ENCODE assay signal across 10 cellular contexts in the genomic region with DNA sequence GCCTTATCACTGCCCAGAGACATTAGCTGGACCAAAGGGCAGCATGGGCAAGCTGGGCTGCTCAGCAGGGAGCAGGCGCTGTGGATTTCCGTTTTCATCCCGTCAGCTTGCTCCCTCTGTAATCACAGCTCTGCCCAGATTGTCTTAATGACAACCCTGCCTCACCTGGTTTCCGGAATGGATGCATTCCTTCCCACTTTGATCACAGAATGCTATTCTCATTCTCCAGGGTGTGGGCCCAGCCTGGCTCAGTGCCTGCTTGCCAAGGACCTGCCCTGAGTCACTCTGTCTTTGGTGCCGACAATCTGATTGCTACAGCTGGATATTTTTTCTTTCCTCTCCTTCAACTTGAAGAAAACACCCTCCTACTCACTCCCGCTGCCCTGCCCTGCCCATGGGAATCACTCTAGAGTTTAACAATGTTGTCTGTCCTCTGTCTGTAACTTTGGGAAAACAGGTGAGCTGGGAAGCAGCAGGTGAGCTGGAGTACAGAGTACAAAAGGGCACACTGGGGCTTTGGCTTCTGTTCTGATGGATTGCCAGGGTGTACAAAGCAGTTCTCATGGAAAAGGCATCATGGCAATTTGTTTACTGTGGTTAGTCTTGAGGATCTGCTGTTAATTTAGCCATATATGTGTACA. TPM values are rescaled to one million over a fixed set of nuclear protein-coding genes. Genes with fewer than 3 reads are reported as not detected.
DNase-seq lines count a peak whose midpoint lies in the region; ATAC-seq and TF ChIP-seq lines count a peak whose summit lies in the region.
"Had no signal": no experiment of that assay in that cellular context is flagged by ENCODE, and none has a peak within 500 bp of the region (broad histone marks: within the 10 kb centered on the region; RNA-seq: fewer than 3 reads in every experiment).

No MANE protein-coding gene starts in this region.

- H3K36me3 ChIP-seq in Peyer's patch: no peaks in the 10 kb centered on the region
- no peaks in the 10 kb centered on the region for H3K36me3 ChIP-seq in kidney epithelial cell (ENCODE audit: control insufficient read depth, insufficient read depth, low read length)
- no peaks in the 10 kb centered on the region for H3K36me3 ChIP-seq in ascending aorta
- H3K36me3 ChIP-seq: SJCRH30 had no signal

- H3K27ac ChIP-seq in Peyer's patch (peak overlapping the region in 3 of 4 donors; percentile 75 to 92 (median 92)), ascending aorta (no peak overlapping the region)
- H3K27ac ChIP-seq: SJCRH30 had no signal

- H3K4me3 ChIP-seq in Peyer's patch: peak overlapping the region in 1 of 4 donors; percentile 12
- no peak overlapping the region for H3K4me3 ChIP-seq in kidney epithelial cell (ENCODE audit: low read depth, low read length)
- no peak overlapping the region for H3K4me3 ChIP-seq in ascending aorta
- H3K4me3 ChIP-seq: K562, SJCRH30 had no signal

- H3K27me3 ChIP-seq in Peyer's patch (no peaks in the 10 kb centered on the region), kidney epithelial cell (ENCODE audit: control insufficient read depth, insufficient read depth, low read length) (no peaks in the 10 kb centered on the region), ascending aorta (no peaks in the 10 kb centered on the region)

- DNase-seq in Right ventricle myocardium superior (no peak), left ventricle myocardium superior (no peak), Peyer's patch (peak in 2 of 3 donors; percentile 87 to 90), kidney epithelial cell (ENCODE audit: low read depth) (peak; percentile 61), ureter (ENCODE audit: low spot score) (peak; percentile 79), GF-D8 (lab: John Stamatoyannopoulos, UW) (no peak), ascending aorta (ENCODE audit: low spot score in 2 of 2) (no peak)

- peak; percentile 22 for ATAC-seq in Right ventricle myocardium superior (ENCODE audit: poor library complexity)
- no peak for ATAC-seq in left ventricle myocardium superior
- no peak for ATAC-seq in GM18909 (IDR thresholded peaks at IDR 0.05; ENCODE audit: poor library complexity, unreplicated experiment)
- ATAC-seq: K562 had no signal

- H3K9me3 ChIP-seq in Peyer's patch (no peaks in the 10 kb centered on the region), ascending aorta (no peaks in the 10 kb centered on the region)
- H3K9me3 ChIP-seq: SJCRH30 had no signal

- no peak for TF ChIP-seq CTCF in Peyer's patch (IDR thresholded peaks at IDR 0.05)
- TF ChIP-seq CTCF in kidney epithelial cell (IDR thresholded peaks at IDR 0.05; ENCODE audit: insufficient read depth, low read length, poor library complexity, severe bottlenecking): no peak
- no peak for TF ChIP-seq CTCF in ascending aorta (IDR thresholded peaks at IDR 0.05)

- TF ChIP-seq POLR2A in Peyer's patch (IDR thresholded peaks at IDR 0.05): no peak

- intact Hi-C loops in Right ventricle myocardium superior (cut with DNase I) (no loop called here), left ventricle myocardium superior (cut with micrococcal nuclease) (no loop called here), ascending aorta (cut with DNase I) (no loop called here)

- H3K4me1 ChIP-seq in Peyer's patch (peaks cover 0 to 7% (median 0%) of the 10 kb centered on the region in 4 donors), ascending aorta (no peaks in the 10 kb centered on the region)
- H3K4me1 ChIP-seq: SJCRH30 had no signal

RNA-seq across cellular contexts. Expression of a gene that starts 27.2 kb away (rescaled TPM):
- total RNA-seq in Right ventricle myocardium superior (23.3 TPM), left ventricle myocardium superior (28.5 TPM), Peyer's patch (10 to 100 TPM; 34.5 to 39.9 (median 38.9) TPM), kidney epithelial cell (67.1 and 70.5 TPM in 2 replicates), ureter (29.3 TPM), ascending aorta (2.0 TPM)

RNA-seq across cellular contexts. Expression of a gene that starts 35.5 kb away (rescaled TPM):
- total RNA-seq in Right ventricle myocardium superior (150 TPM), left ventricle myocardium superior (129 TPM), Peyer's patch (100 to 1,000 TPM in 1 of 4 donors, 10 to 100 TPM in 3; 36.1 to 135 (median 57.8) TPM), kidney epithelial cell (133 and 151 TPM in 2 replicates), ureter (129 TPM), ascending aorta (4.0 TPM)

Comparison
In these comparisons a context has a peak if more than half of its experiments do, and no peak if none do; other contexts are left out.
1. DNase-seq: peak in Peyer's patch (2 of 3), kidney epithelial cell (single experiment) and ureter (single experiment); none in Right ventricle myocardium superior (single experiment), left ventricle myocardium superior (single experiment), GF-D8 (single experiment) and ascending aorta (0 of 2).
2. H3K27ac ChIP-seq: peak in Peyer's patch (3 of 4); none in ascending aorta (0 of 2).